Comparison of ENCODE assay signal across 13 cellular contexts in genomic region chr11:65043881-65044501, GRCh38. TPM values are rescaled to one million over a fixed set of nuclear protein-coding genes. Genes with fewer than 3 reads are reported as not detected.
DNase-seq lines count a peak whose midpoint lies in the region; ATAC-seq, FAIRE-seq and TF ChIP-seq lines count a peak whose summit lies in the region.
"Had no signal": no experiment of that assay in that cellular context is flagged by ENCODE, and none has a peak within 500 bp of the region (broad histone marks: within the 10 kb centered on the region; RNA-seq: fewer than 3 reads in every experiment).

No MANE protein-coding gene starts in this region.

- peaks cover 42% of the 10 kb centered on the region for H3K4me1 ChIP-seq in CD4-positive, CD25-positive, alpha-beta regulatory T cell (ENCODE audit: control insufficient read depth, insufficient read depth, low read length, poor library complexity, severe bottlenecking)
- H3K4me1 ChIP-seq in H1 (replicated peaks in 1 of 4; ENCODE audit: control insufficient read depth in 3 of 4, insufficient read depth in 4 of 4, low read length in 3 of 4) (peaks cover 0 to 10% (median 7%) of the 10 kb centered on the region in 4 experiments; a peak in 5 of 7 replicates), neuronal stem cell (ENCODE audit: control insufficient read depth in 2 of 2, insufficient read depth in 1 of 2, low read depth in 1 of 2, low read length in 2 of 2) (peaks cover 2 to 3% of the 10 kb centered on the region in 2 donors)

- no peak overlapping the region for H4K5ac ChIP-seq in H1 (ENCODE audit: insufficient read length, low read depth, low read length)

- no peaks in the 10 kb centered on the region for H3K27me3 ChIP-seq in CD4-positive, CD25-positive, alpha-beta regulatory T cell (ENCODE audit: control insufficient read depth, insufficient read depth, low read length)
- H3K27me3 ChIP-seq in H1 (replicated peaks in 1 of 4; ENCODE audit: control insufficient read depth in 3 of 4, extremely low read depth in 1 of 4, insufficient read depth in 3 of 4, low read length in 3 of 4), result peaks cover 0 to 9% (median 3%) of the 10 kb centered on the region in 4 experiments; a peak in 3 of 7 replicates
- H3K27me3 ChIP-seq in neuronal stem cell (ENCODE audit: control insufficient read depth in 3 of 3, insufficient read depth in 3 of 3, low read depth in 1 of 3, low read length in 3 of 3), result peaks cover 0 to 4% (median 0%) of the 10 kb centered on the region in 3 experiments
- H3K27me3 ChIP-seq in WERI-Rb-1 (ENCODE audit: insufficient read depth, low read depth, severe bottlenecking), result no peaks in the 10 kb centered on the region

- no peak overlapping the region for H2BK20ac ChIP-seq in H1 (ENCODE audit: low read length)

- peaks cover 11 to 13% of the 10 kb centered on the region in 2 experiments for H4K20me1 ChIP-seq in H1 (replicated peaks in 1 of 2; ENCODE audit: control insufficient read depth in 1 of 2, insufficient read depth in 2 of 2, low read length in 2 of 2)

- no peak overlapping the region for H2AFZ ChIP-seq in H1 (ENCODE audit: low read length)
- H2AFZ ChIP-seq in neuronal stem cell (ENCODE audit: low read length), result no peak overlapping the region

- H4K8ac ChIP-seq in H1 (ENCODE audit: extremely low read depth, insufficient read depth, low read length) (no peak overlapping the region; the same call in 1 of the 2 replicates), neuronal stem cell (ENCODE audit: low read depth, low read length) (peak overlapping the region; percentile 72)

- H3K56ac ChIP-seq in H1 (replicated peaks; ENCODE audit: insufficient read length, low read depth, low read length), result no peak overlapping the region

- H2BK15ac ChIP-seq in H1 (ENCODE audit: low read length) (no peak overlapping the region), neuronal stem cell (ENCODE audit: low read length) (no peak overlapping the region)

- FAIRE-seq in H1 (lab: Jason Lieb, UNC), result no peak
- FAIRE-seq: endometrium had no signal

- no peak overlapping the region for H3K27ac ChIP-seq in CD4-positive, CD25-positive, alpha-beta regulatory T cell (ENCODE audit: insufficient read depth, low read length, poor library complexity, severe bottlenecking)
- H3K27ac ChIP-seq in H1 (ENCODE audit: low read depth, low read length) (peak overlapping the region; percentile 22; the same call in 1 of the 2 replicates), neuronal stem cell (replicated peaks; ENCODE audit: low read length) (no peak overlapping the region), WERI-Rb-1 (no peak overlapping the region)

- H2AK5ac ChIP-seq in H1 (ENCODE audit: low read depth, low read length) (no peak overlapping the region), neuronal stem cell (ENCODE audit: low read depth, low read length) (no peak overlapping the region)

- H3K14ac ChIP-seq in H1 (ENCODE audit: insufficient read length) (no peak overlapping the region), neuronal stem cell (ENCODE audit: low read length) (no peak overlapping the region)

- TF ChIP-seq RAD21 in H1 (IDR thresholded peaks at IDR 0.05 in 1 of 2, conservative IDR thresholded peaks at IDR 0.05 in 1 of 2; ENCODE audit: low read depth in 2 of 2, low read length in 2 of 2), result no peak

- H2BK12ac ChIP-seq in H1 (ENCODE audit: low read depth, low read length), result no peak overlapping the region
- no peak overlapping the region for H2BK12ac ChIP-seq in neuronal stem cell (ENCODE audit: low read length)

- no peaks in the 10 kb centered on the region for H3K9me3 ChIP-seq in CD4-positive, CD25-positive, alpha-beta regulatory T cell (ENCODE audit: control insufficient read depth in 2 of 2, low read length in 2 of 2)
- H3K9me3 ChIP-seq in H1 (ENCODE audit: insufficient read depth in 2 of 2, low read depth in 1 of 2, low read length in 1 of 2), result no peaks in the 10 kb centered on the region
- H3K9me3 ChIP-seq in neuronal stem cell (replicated peaks in 1 of 2; ENCODE audit: control insufficient read depth in 2 of 2, insufficient read depth in 1 of 2, low read depth in 1 of 2, low read length in 2 of 2), result no peaks in the 10 kb centered on the region
- no peaks in the 10 kb centered on the region for H3K9me3 ChIP-seq in WERI-Rb-1 (ENCODE audit: severe bottlenecking)

- H3K36me3 ChIP-seq in CD4-positive, CD25-positive, alpha-beta regulatory T cell (ENCODE audit: control insufficient read depth, insufficient read depth, low read length), result peaks cover 9% of the 10 kb centered on the region
- H3K36me3 ChIP-seq in H1 (ENCODE audit: control insufficient read depth in 2 of 4, insufficient read depth in 4 of 4, low read length in 3 of 4), result peaks cover 3 to 12% (median 6%) of the 10 kb centered on the region in 4 experiments; a peak in 4 of 8 replicates
- peaks cover 21 to 46% of the 10 kb centered on the region in 2 donors for H3K36me3 ChIP-seq in neuronal stem cell (replicated peaks in 1 of 2; ENCODE audit: control insufficient read depth in 2 of 2, insufficient read depth in 2 of 2, low read length in 2 of 2)
- peaks cover 45% of the 10 kb centered on the region for H3K36me3 ChIP-seq in WERI-Rb-1

- TF ChIP-seq EP300 in H1 (IDR thresholded peaks at IDR 0.05; ENCODE audit: borderline replicate concordance in 1 of 2, low read depth in 2 of 2, low read length in 2 of 2), result no peak

- H3K9ac ChIP-seq in H1 (replicated peaks in 1 of 4; ENCODE audit: extremely low read depth in 1 of 4, low read depth in 3 of 4, low read length in 3 of 4) (no peak overlapping the region), neuronal stem cell (ENCODE audit: low read depth, low read length, poor library complexity) (peak overlapping the region; percentile 67)

- DNase-seq in CD4-positive, CD25-positive, alpha-beta regulatory T cell, result no peak
- DNase-seq in NB4 (ENCODE audit: low read depth) (peak; percentile 70), H1 (ENCODE audit: low read depth in 1 of 2, low spot score in 2 of 2) (no peak), neuronal stem cell (ENCODE audit: low spot score) (no peak), NCI-H2171 treated with DMSO at 0.1 percent for 48 hours (lab: John Stamatoyannopoulos, UW) (no peak), WERI-Rb-1 (no peak)
- DNase-seq in activated CD4-positive, alpha-beta T cell treated with anti-CD3 and anti-CD28 coated beads for 48 hours, result no peak
- DNase-seq: activated naive CD8-positive, alpha-beta T cell treated with anti-CD3 and anti-CD28 coated beads for 36 hours; DMS79; NCI-H82 had no signal

- H2BK120ac ChIP-seq in H1 (replicated peaks; ENCODE audit: low read depth, low read length) (no peak overlapping the region), neuronal stem cell (ENCODE audit: low read depth, low read length) (no peak overlapping the region)

- peaks cover 2% of the 10 kb centered on the region for H3K79me1 ChIP-seq in H1 (ENCODE audit: low read depth, low read length)
- H3K79me1 ChIP-seq in neuronal stem cell (ENCODE audit: low read depth, low read length), result peaks cover 6% of the 10 kb centered on the region

- H3K4me2 ChIP-seq in H1 (ENCODE audit: insufficient read depth in 1 of 2, low read depth in 2 of 2, low read length in 2 of 2) (no peak overlapping the region), neuronal stem cell (ENCODE audit: insufficient read depth, low read length, poor library complexity, severe bottlenecking) (no peak overlapping the region)

- peaks cover 0 to 16% of the 10 kb centered on the region in 2 experiments; a peak in 2 of 4 replicates for H3K79me2 ChIP-seq in H1 (ENCODE audit: control insufficient read depth in 1 of 2, insufficient read depth in 2 of 2, low read length in 2 of 2)

- H3K4ac ChIP-seq in H1 (replicated peaks; ENCODE audit: insufficient read length, low read depth, low read length) (no peak overlapping the region), neuronal stem cell (ENCODE audit: low read length) (no peak overlapping the region)

- CTCF ChIA-PET in H1 (lab: Charles Lee; ENCODE audit: partially characterized antibody), result interaction anchor here (1.5 to 1.7 kb wide), 2 partner anchors 51 to 69 kb away, joined by 3 read pairs; no protein-coding TSS in a partner anchor

- H4K91ac ChIP-seq in H1 (replicated peaks; ENCODE audit: insufficient read length, low read length), result no peak overlapping the region
- no peak overlapping the region for H4K91ac ChIP-seq in neuronal stem cell (ENCODE audit: low read depth, low read length, poor library complexity)

- 92% methylated on average over 21 of the region's 23 CpGs; no CpG with 5 or more reads in 1 of the 2 experiments for WGBS in H1 (ENCODE audit: extremely low coverage in 1 of 2, insufficient coverage in 1 of 2, insufficient read length in 1 of 2, insufficient replicate concordance in 2 of 2, low coverage in 1 of 2, low lambda C conversion rate in 2 of 2, missing lambda C conversion rate in 1 of 2), 2 experiments
- no CpG with 5 or more reads among the region's 23 CpGs for WGBS in neuronal stem cell (ENCODE audit: extremely low coverage in 2 of 2, insufficient read length in 2 of 2, insufficient replicate concordance in 1 of 2), 2 donors

- TF ChIP-seq CTCF in NB4 (IDR thresholded peaks at IDR 0.05; ENCODE audit: low read depth, low read length) (no peak), H1 (IDR thresholded peaks at IDR 0.05; ENCODE audit: control extremely low read depth in 1 of 3, insufficient read depth in 1 of 3, low read depth in 1 of 3, low read length in 3 of 3) (no peak), WERI-Rb-1 (IDR thresholded peaks at IDR 0.05; ENCODE audit: low read depth, low read length) (no peak)

- no peak for ATAC-seq in CD4-positive, CD25-positive, alpha-beta regulatory T cell (ENCODE audit: low read depth in 2 of 2)
- ATAC-seq in HG03439 (IDR thresholded peaks at IDR 0.05; ENCODE audit: unreplicated experiment), result no peak
- ATAC-seq: WTC11 had no signal

- H2BK5ac ChIP-seq in H1 (ENCODE audit: low read depth, low read length), result peak overlapping the region; percentile 24; the same call in 1 of the 2 replicates
- no peak overlapping the region for H2BK5ac ChIP-seq in neuronal stem cell (ENCODE audit: low read length)

- peaks cover 0 to 45% (median 21%) of the 10 kb centered on the region in 4 donors for H3K4me1 Mint-ChIP-seq in CD4-positive, CD25-positive, alpha-beta regulatory T cell

- no peak overlapping the region for H3K27ac Mint-ChIP-seq in CD4-positive, CD25-positive, alpha-beta regulatory T cell
- H3K27ac Mint-ChIP-seq: activated naive CD8-positive, alpha-beta T cell treated with anti-CD3 and anti-CD28 coated beads for 36 hours; WTC11 had no signal

- H3K4me3 ChIP-seq in CD4-positive, CD25-positive, alpha-beta regulatory T cell (ENCODE audit: low read depth, low read length), result no peak overlapping the region
- peak overlapping the region; percentile 9 for H3K4me3 ChIP-seq in NB4 (ENCODE audit: low read depth, low read length)
- H3K4me3 ChIP-seq in H1 (ENCODE audit: extremely low read depth in 1 of 4, insufficient read depth in 2 of 4, low read depth in 3 of 4, low read length in 4 of 4), result no peak overlapping the region
- H3K4me3 ChIP-seq in neuronal stem cell (ENCODE audit: low read length in 2 of 2), result no peak overlapping the region
- H3K4me3 ChIP-seq in WERI-Rb-1 (ENCODE audit: low read depth, low read length), result no peak overlapping the region

- POLR2A ChIA-PET in H1 (lab: Charles Lee; ENCODE audit: partially characterized antibody), result interaction anchor here (0.6 to 1.3 kb wide), 5 partner anchors 10 to 111 kb away, joined by 3 read pairs; partner anchors contain the start of gene ZNHIT2

- H3K27me3 Mint-ChIP-seq in CD4-positive, CD25-positive, alpha-beta regulatory T cell, result no peaks in the 10 kb centered on the region
- H3K27me3 Mint-ChIP-seq: activated naive CD8-positive, alpha-beta T cell treated with anti-CD3 and anti-CD28 coated beads for 36 hours had no signal

- H3K18ac ChIP-seq in H1 (ENCODE audit: extremely low read depth, low read length) (no peak overlapping the region), neuronal stem cell (ENCODE audit: low read length) (no peak overlapping the region)

- H3K9me3 Mint-ChIP-seq in CD4-positive, CD25-positive, alpha-beta regulatory T cell, result no peaks in the 10 kb centered on the region
- H3K9me3 Mint-ChIP-seq: activated naive CD8-positive, alpha-beta T cell treated with anti-CD3 and anti-CD28 coated beads for 36 hours; WTC11 had no signal

- no peaks in the 10 kb centered on the region; the same call in 1 of the 2 replicates for H3K23me2 ChIP-seq in H1 (ENCODE audit: low read depth, low read length)

- TF ChIP-seq POLR2A in NB4 (IDR thresholded peaks at IDR 0.05; ENCODE audit: extremely low read depth, insufficient read length) (no peak), H1 (IDR thresholded peaks at IDR 0.05; ENCODE audit: control extremely low read depth in 1 of 2, low read depth in 2 of 2, low read length in 2 of 2) (0 out of 3 replicates have a peak, but pooled peaks of 1 of the 2 experiments have one; percentile 26)

- no peak overlapping the region for H3K23ac ChIP-seq in H1 (ENCODE audit: insufficient read length)
- peak overlapping the region; percentile 48 for H3K23ac ChIP-seq in neuronal stem cell (ENCODE audit: low read depth, low read length, poor library complexity)

- peaks cover 5% of the 10 kb centered on the region for H3K36me3 Mint-ChIP-seq in CD4-positive, CD25-positive, alpha-beta regulatory T cell

- H3K4me3 Mint-ChIP-seq in CD4-positive, CD25-positive, alpha-beta regulatory T cell, result peak overlapping the region in 3 of 4 donors; percentile 13 to 88 (median 30)
- H3K4me3 Mint-ChIP-seq: activated naive CD8-positive, alpha-beta T cell treated with anti-CD3 and anti-CD28 coated beads for 36 hours; WTC11 had no signal

RNA-seq across cellular contexts. Expression of gene SAC3D1, which starts 3.0 kb away (rescaled TPM):
- total RNA-seq in CD4-positive, CD25-positive, alpha-beta regulatory T cell, result 4.2 TPM
- 10 to 100 TPM; 11.7 to 15.3 (median 13.4) TPM for polyA plus RNA-seq in CD4-positive, CD25-positive, alpha-beta regulatory T cell
- 19.4 and 23.3 TPM in 2 replicates for total RNA-seq in H1 (2021; fragmentation: NEBNext Ultra II Directional; extraction: Animal tissue kit (Norgen Biotek cat#: 25700))
- 25.8 and 41.3 TPM in 2 replicates for polyA plus RNA-seq in H1 (2011; rRNA removed)
- 27.5 TPM for polyA plus RNA-seq in H1 (2011; cell fraction: cytosol; rRNA removed)
- 27.6 TPM for polyA plus RNA-seq in H1 (2011; cell fraction: nucleus; rRNA removed)
- polyA plus RNA-seq in H1 (2012, experiment 1 of 2), result 10.1 to 20.1 TPM (median 18.5 TPM) in 4 replicates
- polyA plus RNA-seq in H1 (2012, experiment 2 of 2), result 13.0 TPM
- polyA plus RNA-seq in H1 (2013, experiment 1 of 2), result 16.0 TPM
- polyA plus RNA-seq in H1 (2013, experiment 2 of 2), result 15.8 TPM
- 3.8 and 5.2 TPM in 2 replicates for polyA minus RNA-seq in H1 (2011; rRNA and poly(A)+ RNA removed)
- 14.0 TPM for polyA minus RNA-seq in H1 (2011; cell fraction: cytosol; rRNA and poly(A)+ RNA removed)
- 11.7 TPM for polyA minus RNA-seq in H1 (2011; cell fraction: nucleus; rRNA and poly(A)+ RNA removed)
- polyA plus RNA-seq in neuronal stem cell (2013, experiment 1 of 2), result 12.7 TPM
- 12.4 TPM for polyA plus RNA-seq in neuronal stem cell (2013, experiment 2 of 2)

RNA-seq across cellular contexts. Expression of gene NAALADL1, which starts 14.4 kb away (rescaled TPM):
- total RNA-seq in CD4-positive, CD25-positive, alpha-beta regulatory T cell, result 16.4 TPM
- polyA plus RNA-seq in CD4-positive, CD25-positive, alpha-beta regulatory T cell, result 10 to 100 TPM; 23.9 to 52.2 (median 32.3) TPM
- 7.5 and 8.1 TPM in 2 replicates for total RNA-seq in H1 (2021; fragmentation: NEBNext Ultra II Directional; extraction: Animal tissue kit (Norgen Biotek cat#: 25700))
- 9.9 and 12.6 TPM in 2 replicates for polyA plus RNA-seq in H1 (2011; rRNA removed)
- 11.1 TPM for polyA plus RNA-seq in H1 (2011; cell fraction: cytosol; rRNA removed)
- 29.3 TPM for polyA plus RNA-seq in H1 (2011; cell fraction: nucleus; rRNA removed)
- 7.0 to 9.4 TPM (median 7.7 TPM) in 4 replicates for polyA plus RNA-seq in H1 (2012, experiment 1 of 2)
- 6.5 TPM for polyA plus RNA-seq in H1 (2012, experiment 2 of 2)
- 3.9 TPM for polyA plus RNA-seq in H1 (2013, experiment 1 of 2)
- 3.5 TPM for polyA plus RNA-seq in H1 (2013, experiment 2 of 2)
- polyA minus RNA-seq in H1 (2011; rRNA and poly(A)+ RNA removed), result 2.7 and 9.6 TPM in 2 replicates
- polyA minus RNA-seq in H1 (2011; cell fraction: cytosol; rRNA and poly(A)+ RNA removed), result 2.8 TPM
- 3.5 TPM for polyA minus RNA-seq in H1 (2011; cell fraction: nucleus; rRNA and poly(A)+ RNA removed)
- 3.3 TPM for polyA plus RNA-seq in neuronal stem cell (2013, experiment 1 of 2)
- polyA plus RNA-seq in neuronal stem cell (2013, experiment 2 of 2), result 2.6 TPM

RNA-seq across cellular contexts. Expression of gene SNX15, which starts 16.8 kb away (rescaled TPM):
- 17.4 TPM for total RNA-seq in CD4-positive, CD25-positive, alpha-beta regulatory T cell
- 10 to 100 TPM in 3 of 4 donors, 1 to 10 TPM in 1; 9.4 to 15.6 (median 11.1) TPM for polyA plus RNA-seq in CD4-positive, CD25-positive, alpha-beta regulatory T cell
- total RNA-seq in H1 (2021; fragmentation: NEBNext Ultra II Directional; extraction: Animal tissue kit (Norgen Biotek cat#: 25700)), result 18.3 and 19.6 TPM in 2 replicates
- polyA plus RNA-seq in H1 (2011; rRNA removed), result 13.0 and 20.2 TPM in 2 replicates
- 13.9 TPM for polyA plus RNA-seq in H1 (2011; cell fraction: cytosol; rRNA removed)
- polyA plus RNA-seq in H1 (2011; cell fraction: nucleus; rRNA removed), result 13.3 TPM
- 0.94 to 19.7 TPM (median 15.7 TPM) in 4 replicates for polyA plus RNA-seq in H1 (2012, experiment 1 of 2)
- polyA plus RNA-seq in H1 (2012, experiment 2 of 2), result 17.1 TPM
- polyA plus RNA-seq in H1 (2013, experiment 1 of 2), result 11.2 TPM
- polyA plus RNA-seq in H1 (2013, experiment 2 of 2), result 10.0 TPM
- 5.2 and 10.9 TPM in 2 replicates for polyA minus RNA-seq in H1 (2011; rRNA and poly(A)+ RNA removed)
- polyA minus RNA-seq in H1 (2011; cell fraction: cytosol; rRNA and poly(A)+ RNA removed), result 7.0 TPM
- polyA minus RNA-seq in H1 (2011; cell fraction: nucleus; rRNA and poly(A)+ RNA removed), result 9.8 TPM
- 15.9 TPM for polyA plus RNA-seq in neuronal stem cell (2013, experiment 1 of 2)
- polyA plus RNA-seq in neuronal stem cell (2013, experiment 2 of 2), result 17.1 TPM

RNA-seq across cellular contexts. Expression of gene ARL2, which starts 30.0 kb away (rescaled TPM):
- total RNA-seq in CD4-positive, CD25-positive, alpha-beta regulatory T cell, result 16.5 TPM
- 10 to 100 TPM; 57.6 to 67.6 (median 66.1) TPM for polyA plus RNA-seq in CD4-positive, CD25-positive, alpha-beta regulatory T cell
- 184 and 186 TPM in 2 replicates for total RNA-seq in H1 (2021; fragmentation: NEBNext Ultra II Directional; extraction: Animal tissue kit (Norgen Biotek cat#: 25700))
- polyA plus RNA-seq in H1 (2011; rRNA removed), result 535 and 640 TPM in 2 replicates
- 443 TPM for polyA plus RNA-seq in H1 (2011; cell fraction: cytosol; rRNA removed)
- 284 TPM for polyA plus RNA-seq in H1 (2011; cell fraction: nucleus; rRNA removed)
- 213 to 322 TPM (median 296 TPM) in 4 replicates for polyA plus RNA-seq in H1 (2012, experiment 1 of 2)
- 334 TPM for polyA plus RNA-seq in H1 (2012, experiment 2 of 2)
- 189 TPM for polyA plus RNA-seq in H1 (2013, experiment 1 of 2)
- polyA plus RNA-seq in H1 (2013, experiment 2 of 2), result 188 TPM
- polyA minus RNA-seq in H1 (2011; rRNA and poly(A)+ RNA removed), result 77.4 and 96.4 TPM in 2 replicates
- polyA minus RNA-seq in H1 (2011; cell fraction: cytosol; rRNA and poly(A)+ RNA removed), result 111 TPM
- 76.0 TPM for polyA minus RNA-seq in H1 (2011; cell fraction: nucleus; rRNA and poly(A)+ RNA removed)
- polyA plus RNA-seq in neuronal stem cell (2013, experiment 1 of 2), result 238 TPM
- 230 TPM for polyA plus RNA-seq in neuronal stem cell (2013, experiment 2 of 2)

RNA-seq across cellular contexts. Expression of gene CDCA5, which starts 39.8 kb away (rescaled TPM):
- total RNA-seq in CD4-positive, CD25-positive, alpha-beta regulatory T cell, result 1.7 TPM
- 1 to 10 TPM in 3 of 4 donors, under 1 TPM in 1; 0.78 to 3.2 (median 1.6) TPM for polyA plus RNA-seq in CD4-positive, CD25-positive, alpha-beta regulatory T cell
- total RNA-seq in H1 (2021; fragmentation: NEBNext Ultra II Directional; extraction: Animal tissue kit (Norgen Biotek cat#: 25700)), result 87.0 and 90.0 TPM in 2 replicates
- 39.2 and 53.7 TPM in 2 replicates for polyA plus RNA-seq in H1 (2011; rRNA removed)
- polyA plus RNA-seq in H1 (2011; cell fraction: cytosol; rRNA removed), result 60.2 TPM
- 77.0 TPM for polyA plus RNA-seq in H1 (2011; cell fraction: nucleus; rRNA removed)
- 76.4 to 81.1 TPM (median 78.9 TPM) in 4 replicates for polyA plus RNA-seq in H1 (2012, experiment 1 of 2)
- polyA plus RNA-seq in H1 (2012, experiment 2 of 2), result 74.2 TPM
- 48.2 TPM for polyA plus RNA-seq in H1 (2013, experiment 1 of 2)
- polyA plus RNA-seq in H1 (2013, experiment 2 of 2), result 49.9 TPM
- 35.7 and 48.7 TPM in 2 replicates for polyA minus RNA-seq in H1 (2011; rRNA and poly(A)+ RNA removed)
- polyA minus RNA-seq in H1 (2011; cell fraction: cytosol; rRNA and poly(A)+ RNA removed), result 26.7 TPM
- 34.7 TPM for polyA minus RNA-seq in H1 (2011; cell fraction: nucleus; rRNA and poly(A)+ RNA removed)
- 31.7 TPM for polyA plus RNA-seq in neuronal stem cell (2013, experiment 1 of 2)
- 31.8 TPM for polyA plus RNA-seq in neuronal stem cell (2013, experiment 2 of 2)
